ENCODE assay signal across 24 cellular contexts in the genomic region with DNA sequence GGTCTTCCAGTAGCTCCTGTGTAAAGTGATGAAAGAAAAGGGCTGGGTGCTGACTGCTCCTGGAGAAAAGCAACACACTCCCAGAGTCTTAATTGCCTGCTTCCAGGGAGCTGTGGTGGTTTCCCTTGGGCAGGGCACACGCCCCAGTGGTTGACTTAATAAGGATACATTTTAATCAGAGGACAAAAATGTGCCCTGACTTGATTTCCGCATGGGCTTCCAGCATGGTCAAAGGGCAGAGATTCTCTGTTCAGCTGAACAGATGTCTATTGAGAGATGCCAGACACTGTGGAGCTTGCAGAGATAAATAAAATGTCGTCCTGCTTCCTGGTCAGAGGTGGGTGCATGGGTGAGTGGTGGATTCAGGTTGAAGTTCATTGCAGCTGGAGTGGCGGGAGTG. TPM values are rescaled to one million over a fixed set of nuclear protein-coding genes. Genes with fewer than 3 reads are reported as not detected.
DNase-seq lines count a peak whose midpoint lies in the region; ATAC-seq and TF ChIP-seq lines count a peak whose summit lies in the region.
"Had no signal": no experiment of that assay in that cellular context is flagged by ENCODE, and none has a peak within 500 bp of the region (broad histone marks: within the 10 kb centered on the region; RNA-seq: fewer than 3 reads in every experiment).

No MANE protein-coding gene starts in this region.

- no peak overlapping the region for H2BK5ac ChIP-seq in trophoblast cell (ENCODE audit: low read depth, low read length, poor library complexity)

- H2BK120ac ChIP-seq in trophoblast cell (ENCODE audit: insufficient read depth, low read length, poor library complexity): no peak overlapping the region

- H4K91ac ChIP-seq in trophoblast cell (ENCODE audit: low read depth, low read length): no peak overlapping the region

- no peaks in the 10 kb centered on the region for H3K9me2 ChIP-seq in HCT116 (ENCODE audit: insufficient read depth)

- POLR2A ChIA-PET in HCT116 (lab: Charles Lee): no interaction called here

- no peak overlapping the region for H4K12ac ChIP-seq in trophoblast cell (ENCODE audit: low read depth, low read length)

- no peak for TF ChIP-seq POLR2A in HCT116 (IDR thresholded peaks at IDR 0.05; ENCODE audit: borderline replicate concordance, extremely low read depth, insufficient read depth, insufficient read length)

- CTCF ChIA-PET in HCT116 (lab: Charles Lee): interaction anchor here (1.0 to 5.2 kb wide), 3 partner anchors 9 to 464 kb away, joined by 3 to 41 read pairs (median 3); no protein-coding TSS in a partner anchor

- no peak overlapping the region for H3K18ac ChIP-seq in trophoblast cell (ENCODE audit: low read length)

- H3K79me2 ChIP-seq in HCT116 (ENCODE audit: insufficient read depth, low read length) (no peaks in the 10 kb centered on the region), trophoblast cell (ENCODE audit: control insufficient read depth, insufficient read depth, low read length, poor library complexity) (no peaks in the 10 kb centered on the region)

- H3K27ac ChIP-seq in HCT116 (ENCODE audit: low read depth, low read length) (no peak overlapping the region), RWPE2 (ENCODE audit: poor library complexity, severe bottlenecking) (peak overlapping the region; percentile 79), trophoblast cell (ENCODE audit: low read depth, low read length) (no peak overlapping the region)
- H3K27ac ChIP-seq: adrenal gland, gastrocnemius medialis had no signal

- H3K4me2 ChIP-seq in HCT116 (ENCODE audit: low read length) (peak overlapping the region; percentile 29), trophoblast cell (ENCODE audit: low read length) (no peak overlapping the region)

- no peak for ATAC-seq in HCT116
- no peak for ATAC-seq in RWPE2 (ENCODE audit: low read depth)
- no peak for ATAC-seq in GM21423 (IDR thresholded peaks at IDR 0.05; ENCODE audit: unreplicated experiment)
- no peak for ATAC-seq in GM18517 (IDR thresholded peaks at IDR 0.05; ENCODE audit: unreplicated experiment)
- ATAC-seq: CD8-positive, alpha-beta T cell; gastrocnemius medialis; GM12878; stimulated activated naive CD8-positive, alpha-beta T cell treated with anti-CD3 and anti-CD28 coated beads, Interleukin-15, amount 100 ng/mL, for 72 hours had no signal

- H3K4me1 ChIP-seq in HCT116 (ENCODE audit: control insufficient read depth in 1 of 2, insufficient read depth in 2 of 2, low read length in 2 of 2): peaks cover 29 to 46% of the 10 kb centered on the region in 2 experiments
- peaks cover 30% of the 10 kb centered on the region for H3K4me1 ChIP-seq in RWPE2 (ENCODE audit: insufficient read depth, poor library complexity, severe bottlenecking)
- H3K4me1 ChIP-seq in trophoblast cell (ENCODE audit: control insufficient read depth in 1 of 2, insufficient read depth in 2 of 2, low read length in 2 of 2): peaks cover 0 to 13% of the 10 kb centered on the region in 2 experiments

- no peak overlapping the region for H3K4ac ChIP-seq in trophoblast cell (ENCODE audit: low read depth, low read length)

- TF ChIP-seq RAD21 in HCT116 (IDR thresholded peaks at IDR 0.05; ENCODE audit: low read depth): no peak

- no peak overlapping the region for H3K9ac ChIP-seq in HCT116 (ENCODE audit: low read length)
- H3K9ac ChIP-seq in trophoblast cell (ENCODE audit: low read length): no peak overlapping the region

- no peak overlapping the region for H2AK5ac ChIP-seq in trophoblast cell (ENCODE audit: low read length)

- no peak overlapping the region for H3K23ac ChIP-seq in trophoblast cell (ENCODE audit: low read length)

- RAD21 ChIA-PET in HCT116 (lab: Charles Lee; ENCODE audit: low non-redundant PET in 1 of 2, low total read pairs in 2 of 2, uncharacterized antibody in 2 of 2, unreplicated experiment in 2 of 2): no interaction called here

- BruUV-seq in HCT116 (replicated peaks; lab: Mats Ljungman, UMichigan): no TSS peak

- no CpG with 5 or more reads among the region's 4 CpGs for WGBS in trophoblast cell (ENCODE audit: extremely low coverage, insufficient coverage, insufficient read length)

- no peak overlapping the region for H4K8ac ChIP-seq in trophoblast cell (ENCODE audit: low read depth, low read length)

- no peak for TF ChIP-seq CTCF in HCT116 (IDR thresholded peaks at IDR 0.05 in 2 of 3, conservative IDR thresholded peaks at IDR 0.05 in 1 of 3; ENCODE audit: borderline replicate concordance in 1 of 3, insufficient read depth in 1 of 3, low read depth in 2 of 3, low read length in 2 of 3)
- TF ChIP-seq CTCF in RWPE2 (IDR thresholded peaks at IDR 0.05; ENCODE audit: poor library complexity, severe bottlenecking): no peak
- TF ChIP-seq CTCF in GM13977 (IDR thresholded peaks at IDR 0.05; ENCODE audit: extremely low read depth, insufficient read depth, missing control alignments): no peak

- no peak overlapping the region for H2BK12ac ChIP-seq in trophoblast cell (ENCODE audit: low read length)

- H3K27me3 ChIP-seq in HCT116 (ENCODE audit: insufficient read depth, low read length) (no peaks in the 10 kb centered on the region), RWPE2 (ENCODE audit: insufficient read depth, poor library complexity, severe bottlenecking) (no peaks in the 10 kb centered on the region), trophoblast cell (ENCODE audit: insufficient read depth, low read length) (no peaks in the 10 kb centered on the region)
- H3K27me3 ChIP-seq: adrenal gland, gastrocnemius medialis, upper lobe of left lung had no signal

- no peak overlapping the region for H3K14ac ChIP-seq in trophoblast cell (ENCODE audit: low read length)

- H3K9me3 ChIP-seq in HCT116 (ENCODE audit: control insufficient read depth in 1 of 2, insufficient read depth in 1 of 2, low read depth in 1 of 2, low read length in 2 of 2) (no peaks in the 10 kb centered on the region), RWPE2 (ENCODE audit: severe bottlenecking) (no peaks in the 10 kb centered on the region), trophoblast cell (ENCODE audit: insufficient read depth, low read depth, low read length) (peaks cover 2% of the 10 kb centered on the region)
- H3K9me3 ChIP-seq: adrenal gland, gastrocnemius medialis, upper lobe of left lung had no signal

- H2AFZ ChIP-seq in HCT116 (ENCODE audit: low read depth, low read length, poor library complexity, severe bottlenecking) (no peak overlapping the region), trophoblast cell (ENCODE audit: insufficient read depth, low read length, poor library complexity) (no peak overlapping the region)

- H3K79me1 ChIP-seq in trophoblast cell (ENCODE audit: low read length): no peaks in the 10 kb centered on the region

- no peak for DNase-seq in HCT116 (ENCODE audit: low read depth, low spot score)
- DNase-seq in RWPE2 (ENCODE audit: low spot score): no peak
- peak; percentile 16 for DNase-seq in fibroblast of gingiva (ENCODE audit: low read depth)
- DNase-seq in trophoblast cell: peak; percentile 76 to 89
- DNase-seq in activated CD8-positive, alpha-beta memory T cell treated with anti-CD3 and anti-CD28 coated beads for 24 hours: no peak
- DNase-seq in GM13977 (ENCODE audit: low spot score): no peak
- DNase-seq: activated CD4-positive, alpha-beta T cell treated with anti-CD3 and anti-CD28 coated beads, Interleukin-2, amount 50 U/mL, for 1 hour; activated CD8-positive, alpha-beta memory T cell treated with anti-CD3 and anti-CD28 coated beads, Interleukin-2, amount 50 U/mL, for 48 hours; activated gamma-delta T cell; adrenal gland; CD8-positive, alpha-beta T cell; DMS79; kidney; mesenchymal stem cell; NCI-H2107; RPMI8226; stimulated activated CD4-positive, alpha-beta T cell treated with anti-CD3 and anti-CD28 coated beads, Interleukin-4, amount 100 ng/mL, for 24 hours; stimulated activated naive CD8-positive, alpha-beta T cell treated with anti-CD3 and anti-CD28 coated beads, Interleukin-15, amount 100 ng/mL, for 72 hours; upper lobe of left lung had no signal

- no peaks in the 10 kb centered on the region for H4K20me1 ChIP-seq in HCT116 (ENCODE audit: insufficient read depth)

- H3K4me3 ChIP-seq in HCT116 (replicated peaks in 1 of 2; ENCODE audit: low read depth in 1 of 2, low read length in 2 of 2): no peak overlapping the region
- no peak overlapping the region for H3K4me3 ChIP-seq in RWPE2 (ENCODE audit: severe bottlenecking)
- no peak overlapping the region for H3K4me3 ChIP-seq in trophoblast cell (ENCODE audit: low read depth, low read length)
- H3K4me3 ChIP-seq: adrenal gland, gastrocnemius medialis, GM12878, upper lobe of left lung had no signal

- in situ Hi-C loops in GM13977 (cut with MboI; ENCODE audit: low pct_unique_long_range_greater_than_20kb, low sequenced_read_pairs, unreplicated experiment): no loop called here

- intact Hi-C loops in HCT116 (cut with micrococcal nuclease): no loop called here

- H3K36me3 ChIP-seq in HCT116 (ENCODE audit: control insufficient read depth in 1 of 2, insufficient read depth in 2 of 2, low read length in 2 of 2) (no peaks in the 10 kb centered on the region), RWPE2 (ENCODE audit: low read depth) (peaks cover 23% of the 10 kb centered on the region), trophoblast cell (ENCODE audit: control insufficient read depth in 1 of 2, insufficient read depth in 2 of 2, low read length in 2 of 2) (peaks cover 3 to 6% of the 10 kb centered on the region in 2 experiments)
- H3K36me3 ChIP-seq: adrenal gland, gastrocnemius medialis had no signal

TF ChIP-seq in HCT116, 20 proteins besides CTCF, POLR2A, EP300 and RAD21 (continues in another document):
- TF ChIP-seq YY1 (IDR thresholded peaks at IDR 0.05; ENCODE audit: extremely low read depth, insufficient replicate concordance, low read depth, low read length): no peak
- TF ChIP-seq SRF (IDR thresholded peaks at IDR 0.05; ENCODE audit: low read depth): no peak
- no peak for TF ChIP-seq POLR2AphosphoS5 (IDR thresholded peaks at IDR 0.05; ENCODE audit: low read depth, low read length)

RNA-seq across cellular contexts. Expression of gene QSOX1, which starts 15.9 kb away (rescaled TPM):
- total RNA-seq in HCT116 (2021; ENCODE audit: unreplicated experiment): 89.2 TPM
- 111 and 113 TPM in 2 replicates for polyA plus RNA-seq in HCT116 (2012)
- 89.3 and 101 TPM in 2 replicates for polyA plus RNA-seq in trophoblast cell (2013)

RNA-seq across cellular contexts. Expression of gene LHX4, which starts 59.5 kb away (rescaled TPM):
- total RNA-seq in HCT116 (2021; ENCODE audit: unreplicated experiment): 0.44 TPM
- polyA plus RNA-seq in HCT116 (2012): 0.31 TPM in 2 replicates
- 0.08 and 0.11 TPM in 2 replicates for polyA plus RNA-seq in trophoblast cell (2013)
- total RNA-seq: adrenal gland, endothelial cell of umbilical vein, gastrocnemius medialis, GM12878, kidney had no signal
- polyA plus RNA-seq: adrenal gland, endothelial cell of umbilical vein had no signal

Comparison
In these comparisons a context has a peak if more than half of its experiments do, and no peak if none do; other contexts are left out.
1. DNase-seq: peak in fibroblast of gingiva (single experiment) and trophoblast cell (2 of 2); none in HCT116 (single experiment), RWPE2 (single experiment), activated CD8-positive, alpha-beta memory T cell treated with anti-CD3 and anti-CD28 coated beads for 24 hours (single experiment) and GM13977 (single experiment).